Comparison of ENCODE assay signal across 28 cellular contexts in genomic region chr13:66506031-66506777, GRCh38.
"Had no signal": no experiment of that assay in that cellular context is flagged by ENCODE, and none has a peak within 500 bp of the region (broad histone marks: within the 10 kb centered on the region; RNA-seq: fewer than 3 reads in every experiment).

No MANE protein-coding gene starts in this region.

- H3K27me3 Mint-ChIP-seq: activated CD8-positive, alpha-beta T cell treated with anti-CD3 and anti-CD28 coated beads for 36 hours; activated naive CD8-positive, alpha-beta T cell treated with anti-CD3 and anti-CD28 coated beads for 36 hours; activated T-helper 17 cell treated with anti-CD3 and anti-CD28 coated beads, Interleukin-2, amount 50 U/mL, for 72 hours had no signal

- H3K36me3 Mint-ChIP-seq: activated naive CD8-positive, alpha-beta T cell treated with anti-CD3 and anti-CD28 coated beads for 36 hours had no signal

- H3K27ac Mint-ChIP-seq: activated CD8-positive, alpha-beta T cell treated with anti-CD3 and anti-CD28 coated beads for 36 hours; activated naive CD8-positive, alpha-beta T cell treated with anti-CD3 and anti-CD28 coated beads for 36 hours; activated T-cell treated with anti-CD3 and anti-CD28 coated beads, Interleukin-2, amount 50 U/mL, for 72 hours; activated T-helper 17 cell treated with anti-CD3 and anti-CD28 coated beads, Interleukin-2, amount 50 U/mL, for 72 hours had no signal

- H3K4me2 ChIP-seq: PC-9 had no signal

- H3K9ac ChIP-seq: KMS-11 had no signal

- H3K4me3 ChIP-seq: PC-9 had no signal

- H2AFZ ChIP-seq: PC-9 had no signal

- DNase-seq: activated CD4-positive, alpha-beta T cell treated with anti-CD3 and anti-CD28 coated beads for 1 hour; activated CD4-positive, alpha-beta T cell treated with anti-CD3 and anti-CD28 coated beads for 48 hours; activated CD4-positive, CD25-positive, alpha-beta regulatory T cell; activated CD8-positive, alpha-beta T cell treated with anti-CD3 and anti-CD28 coated beads for 36 hours; activated effector memory CD4-positive, alpha-beta T cell treated with anti-CD3 and anti-CD28 coated beads, Interleukin-2, amount 50 U/mL, for 16 hours; activated naive CD4-positive, alpha-beta T cell; activated naive CD4-positive, alpha-beta T cell treated with anti-CD3 and anti-CD28 coated beads, Interleukin-2, amount 50 U/mL, for 16 hours; activated naive CD8-positive, alpha-beta T cell treated with anti-CD3 and anti-CD28 coated beads for 36 hours; activated T-cell treated with anti-CD3 and anti-CD28 coated beads, Interleukin-2, amount 50 U/mL, for 1 hour; activated T-cell treated with anti-CD3 and anti-CD28 coated beads, Interleukin-2, amount 50 U/mL, for 72 hours; amniotic stem cell; aorta; brain microvascular endothelial cell; MV-4-11; NCI-H1092; NCI-H1436 treated with DMSO at 0.1 percent for 48 hours; NCI-H1694 treated with DMSO at 0.1 percent for 48 hours; NCI-H2029; NCI-H345; NCI-H524 treated with DMSO at 0.1 percent for 48 hours; PC-9; SIG-M5; T1000; WERI-Rb-1 had no signal

- H3K27ac ChIP-seq: brain microvascular endothelial cell, KMS-11, PC-9, RWPE1, WERI-Rb-1 had no signal

- ATAC-seq: activated T-cell treated with anti-CD3 and anti-CD28 coated beads, Interleukin-2, amount 50 U/mL, for 72 hours; activated T-helper 17 cell treated with anti-CD3 and anti-CD28 coated beads, Interleukin-2, amount 50 U/mL, for 72 hours; Right ventricle myocardium inferior had no signal

- H3K27me3 ChIP-seq: brain microvascular endothelial cell had no signal

- H3K36me3 ChIP-seq: brain microvascular endothelial cell, WERI-Rb-1 had no signal

- H3K4me1 Mint-ChIP-seq: activated T-helper 17 cell treated with anti-CD3 and anti-CD28 coated beads, Interleukin-2, amount 50 U/mL, for 72 hours had no signal

- H3K4me3 Mint-ChIP-seq: activated CD8-positive, alpha-beta T cell treated with anti-CD3 and anti-CD28 coated beads for 36 hours; activated naive CD8-positive, alpha-beta T cell treated with anti-CD3 and anti-CD28 coated beads for 36 hours; activated T-cell treated with anti-CD3 and anti-CD28 coated beads, Interleukin-2, amount 50 U/mL, for 72 hours; activated T-helper 17 cell treated with anti-CD3 and anti-CD28 coated beads, Interleukin-2, amount 50 U/mL, for 72 hours had no signal

- H3K9me3 Mint-ChIP-seq: activated CD8-positive, alpha-beta T cell treated with anti-CD3 and anti-CD28 coated beads for 36 hours had no signal
